Comparison of ENCODE assay signal across 10 cellular contexts in the genomic region with DNA sequence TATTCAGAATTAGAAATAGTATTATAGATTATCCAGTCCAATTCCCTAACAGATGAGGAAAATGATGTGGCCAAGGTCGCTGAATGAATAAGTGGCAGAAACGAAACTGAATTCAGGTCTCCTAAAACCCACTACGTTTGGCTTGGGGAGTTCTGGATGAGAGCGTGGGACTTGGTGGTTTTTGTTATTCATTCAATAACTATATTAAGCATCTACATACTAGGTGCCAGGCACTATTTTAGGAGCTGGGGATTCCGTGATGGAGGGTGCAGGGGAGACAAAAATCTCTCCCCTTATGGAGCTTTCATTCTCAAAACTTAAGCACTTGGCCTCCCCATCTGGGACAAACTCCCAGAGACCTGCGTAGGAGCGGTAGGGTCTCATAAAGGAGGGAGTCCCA. TPM values are rescaled to one million over a fixed set of nuclear protein-coding genes. Genes with fewer than 3 reads are reported as not detected.
DNase-seq lines count a peak whose midpoint lies in the region; ATAC-seq, FAIRE-seq and TF ChIP-seq lines count a peak whose summit lies in the region.
"Had no signal": no experiment of that assay in that cellular context is flagged by ENCODE, and none has a peak within 500 bp of the region (broad histone marks: within the 10 kb centered on the region; RNA-seq: fewer than 3 reads in every experiment).

No MANE protein-coding gene starts in this region.

- in situ Hi-C loops in astrocyte of the spinal cord (cut with HindIII; ENCODE audit: low sequenced_read_pairs): no loop called here

- no CpG with 5 or more reads among the region's 7 CpGs for WGBS in mesendoderm (ENCODE audit: extremely low coverage, insufficient coverage, low lambda C conversion rate)

- H3K27me3 ChIP-seq in left ventricle myocardium inferior (ENCODE audit: low read depth) (peaks cover 82% of the 10 kb centered on the region), mesendoderm (ENCODE audit: insufficient read depth, low read length, poor library complexity) (peaks cover 24% of the 10 kb centered on the region), vagina (no peaks in the 10 kb centered on the region)

- H2BK120ac ChIP-seq in mesendoderm (ENCODE audit: low read depth, low read length): no peak overlapping the region

- no peak overlapping the region for H4K5ac ChIP-seq in mesendoderm (ENCODE audit: low read length)

- no peak overlapping the region for H2AK5ac ChIP-seq in mesendoderm (ENCODE audit: low read length)

- DNase-seq in left ventricle myocardium inferior (no peak), Right ventricle myocardium inferior (ENCODE audit: missing footprints) (no peak), astrocyte of the spinal cord (ENCODE audit: low read depth, low spot score) (no peak), mesendoderm (no peak), vagina (ENCODE audit: extremely low spot score in 2 of 2) (no peak), D721Med (ENCODE audit: insufficient read length, low spot score) (no peak), NOMO-1 treated with DMSO at 0.1 percent for 48 hours (lab: John Stamatoyannopoulos, UW; ENCODE audit: unreplicated experiment) (no peak), urothelium cell line (ENCODE audit: low spot score) (no peak)

- no peak overlapping the region for H3K18ac ChIP-seq in mesendoderm (ENCODE audit: low read length)

- no peaks in the 10 kb centered on the region for H3K79me1 ChIP-seq in mesendoderm (ENCODE audit: low read length)

- no peak overlapping the region for H3K4ac ChIP-seq in mesendoderm (ENCODE audit: low read depth, low read length)

- no peak for TF ChIP-seq POLR2A in vagina (IDR thresholded peaks at IDR 0.05)

- no peak for FAIRE-seq in D721Med (lab: Jason Lieb, UNC)
- no peak for FAIRE-seq in urothelium cell line (lab: Jason Lieb, UNC)

- no peaks in the 10 kb centered on the region for H3K79me2 ChIP-seq in mesendoderm (ENCODE audit: control insufficient read depth, insufficient read depth, low read length)

- peak overlapping the region; percentile 54 for H3K4me2 ChIP-seq in mesendoderm (ENCODE audit: low read length)

- H3K36me3 ChIP-seq in left ventricle myocardium inferior (no peaks in the 10 kb centered on the region), mesendoderm (ENCODE audit: control insufficient read depth, insufficient read depth, low read length) (no peaks in the 10 kb centered on the region), vagina (no peaks in the 10 kb centered on the region)

- peak overlapping the region; percentile 35 for H3K9ac ChIP-seq in mesendoderm (ENCODE audit: low read length)

- H3K4me3 ChIP-seq in left ventricle myocardium inferior (peak overlapping the region; percentile 82), astrocyte of the spinal cord (ENCODE audit: low read depth, low read length) (peak overlapping the region; percentile 66), mesendoderm (ENCODE audit: low read length) (no peak overlapping the region), vagina (peak overlapping the region; percentile 50 to 55)

- TF ChIP-seq CTCF in left ventricle myocardium inferior (IDR thresholded peaks at IDR 0.05; ENCODE audit: borderline replicate concordance): no peak
- TF ChIP-seq CTCF in astrocyte of the spinal cord (IDR thresholded peaks at IDR 0.05; ENCODE audit: low read depth, low read length): no peak
- no peak for TF ChIP-seq CTCF in vagina (IDR thresholded peaks at IDR 0.05)
- no peak for TF ChIP-seq CTCF in D721Med (IDR thresholded peaks at IDR 0.05; ENCODE audit: insufficient read depth, missing control alignments)

- intact Hi-C loops in left ventricle myocardium inferior (cut with micrococcal nuclease): no loop called here
- intact Hi-C loops in Right ventricle myocardium inferior (cut with DNase I): no loop called here
- intact Hi-C loops in vagina (cut with DNase I): no loop called here

- H3K27ac ChIP-seq in left ventricle myocardium inferior (replicated peaks) (peak overlapping the region; percentile 74), mesendoderm (ENCODE audit: low read depth, low read length) (no peak overlapping the region), vagina (no peak overlapping the region)
- H3K27ac ChIP-seq: RWPE1 had no signal

- no peak overlapping the region for H3K23ac ChIP-seq in mesendoderm (ENCODE audit: low read length)

- no peak for ATAC-seq in Right ventricle myocardium inferior

- no peak overlapping the region for H3K56ac ChIP-seq in mesendoderm (ENCODE audit: low read length)

- no peak overlapping the region for H2BK5ac ChIP-seq in mesendoderm (ENCODE audit: low read length)

- no peak overlapping the region for H4K8ac ChIP-seq in mesendoderm (ENCODE audit: low read depth, low read length)

- H3K4me1 ChIP-seq in left ventricle myocardium inferior (peaks cover 25% of the 10 kb centered on the region), mesendoderm (ENCODE audit: control insufficient read depth, low read depth, low read length) (no peaks in the 10 kb centered on the region), vagina (peaks cover 16% of the 10 kb centered on the region)

- H3K9me3 ChIP-seq in left ventricle myocardium inferior (replicated peaks) (no peaks in the 10 kb centered on the region), vagina (no peaks in the 10 kb centered on the region)

- no peak overlapping the region for H2BK15ac ChIP-seq in mesendoderm (replicated peaks; ENCODE audit: low read depth)

RNA-seq across cellular contexts. Expression of a gene that starts 0.8 kb away (rescaled TPM):
- total RNA-seq in left ventricle myocardium inferior: 1.0 TPM
- total RNA-seq in Right ventricle myocardium inferior: 1.0 TPM
- polyA plus RNA-seq in mesendoderm (2013, experiment 1 of 2): 0.17 TPM
- polyA plus RNA-seq in mesendoderm (2013, experiment 2 of 2): 0.27 TPM
- total RNA-seq in vagina: 1.2 TPM

RNA-seq across cellular contexts. Expression of a gene that starts 20.4 kb away (rescaled TPM):
- total RNA-seq in left ventricle myocardium inferior: not detected
- not detected for total RNA-seq in Right ventricle myocardium inferior
- polyA plus RNA-seq in mesendoderm (2013, experiment 1 of 2): not detected
- polyA plus RNA-seq in mesendoderm (2013, experiment 2 of 2): not detected
- total RNA-seq in vagina: not detected
- total RNA-seq: renal cortical epithelial cell had no signal

RNA-seq across cellular contexts. Expression of a gene that starts 25.3 kb away (rescaled TPM):
- total RNA-seq in left ventricle myocardium inferior: 80.3 TPM
- total RNA-seq in Right ventricle myocardium inferior: 80.7 TPM
- polyA plus RNA-seq in mesendoderm (2013, experiment 1 of 2): 4.5 TPM
- 4.5 TPM for polyA plus RNA-seq in mesendoderm (2013, experiment 2 of 2)
- total RNA-seq in vagina: 16.9 TPM
